ENCODE assay signal across 14 cellular contexts in the genomic region with DNA sequence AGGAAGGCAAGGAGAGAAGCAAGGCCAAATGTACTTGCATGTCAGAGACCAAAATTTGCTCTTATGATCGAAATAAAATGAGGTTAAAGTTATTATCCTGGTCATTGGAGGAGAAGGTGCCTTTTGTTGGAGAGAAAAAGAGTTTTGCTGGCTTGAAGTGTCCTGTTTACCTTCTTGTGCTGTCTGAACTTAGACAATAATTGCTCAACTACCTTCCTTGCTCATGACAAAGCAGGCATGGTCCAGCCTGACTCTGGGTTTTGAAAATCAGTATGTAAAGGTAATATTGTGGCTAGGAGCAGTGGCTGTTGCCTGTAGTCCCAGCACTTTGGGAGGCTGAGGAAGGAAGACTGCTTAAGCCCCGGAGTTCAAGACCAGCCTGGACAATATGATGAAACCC.
DNase-seq lines count a peak whose midpoint lies in the region; ATAC-seq and TF ChIP-seq lines count a peak whose summit lies in the region.
"Had no signal": no experiment of that assay in that cellular context is flagged by ENCODE, and none has a peak within 500 bp of the region (broad histone marks: within the 10 kb centered on the region; RNA-seq: fewer than 3 reads in every experiment).

No MANE protein-coding gene starts in this region.

- H3K4me1 ChIP-seq in IMR-90 (ENCODE audit: control insufficient read depth, insufficient read depth, low read length) (peaks cover 20% of the 10 kb centered on the region), liver (ENCODE audit: control insufficient read depth in 4 of 4, insufficient read depth in 4 of 4, low read length in 3 of 4) (peaks cover 3 to 31% (median 27%) of the 10 kb centered on the region in 4 donors)

- no peak overlapping the region for H4K5ac ChIP-seq in IMR-90 (ENCODE audit: low read depth, low read length)

- DNase-seq in IMR-90 (no peak), amniotic epithelial cell (ENCODE audit: low read depth) (peak; percentile 35), progenitor cell of endocrine pancreas (ENCODE audit: low spot score, unreplicated experiment) (no peak), NCI-H2029 (lab: John Stamatoyannopoulos, UW) (no peak)
- no peak for DNase-seq in CD4-positive, alpha-beta T cell
- DNase-seq: ACHN; BE2C; C1 segment of cervical spinal cord; Caco-2; CD4-positive, CD25-positive, alpha-beta regulatory T cell; GM23248; HCEC 1CT had no signal

- intact Hi-C loops in IMR-90 (cut with micrococcal nuclease) = no loop called here
- intact Hi-C loops in CD4-positive, alpha-beta T cell (cut with DNase I, micrococcal nuclease) = no loop called here

- TF ChIP-seq RAD21 in IMR-90 (IDR thresholded peaks at IDR 0.05; ENCODE audit: low read length) = no peak
- no peak for TF ChIP-seq RAD21 in liver (IDR thresholded peaks at IDR 0.05)

- peaks cover 60% of the 10 kb centered on the region for H3K4me1 Mint-ChIP-seq in progenitor cell of endocrine pancreas (ENCODE audit: low read depth)
- H3K4me1 Mint-ChIP-seq in CD4-positive, alpha-beta T cell (ENCODE audit: low read depth) = no peaks in the 10 kb centered on the region
- H3K4me1 Mint-ChIP-seq: CD4-positive, CD25-positive, alpha-beta regulatory T cell had no signal

- H3K23ac ChIP-seq in IMR-90 (ENCODE audit: low read depth, low read length) = peak overlapping the region; percentile 23; the same call in 1 of the 2 replicates

- ATAC-seq in IMR-90 (ENCODE audit: low read depth) (no peak), HG03196 (IDR thresholded peaks at IDR 0.05; ENCODE audit: unreplicated experiment) (no peak)
- no peak for ATAC-seq in CD4-positive, alpha-beta T cell (ENCODE audit: poor library complexity)

- H3K56ac ChIP-seq in IMR-90 (ENCODE audit: extremely low read depth, insufficient read depth, low read length) = no peak overlapping the region

- no peak overlapping the region for H2AFZ ChIP-seq in IMR-90 (replicated peaks; ENCODE audit: low read length, poor library complexity)
- H2AFZ ChIP-seq: GM23248 had no signal

- H3K27ac ChIP-seq in IMR-90 (ENCODE audit: insufficient read depth, low read length) (peak overlapping the region; percentile 54; the same call in 1 of the 2 replicates), liver (ENCODE audit: low read depth in 1 of 2, low read length in 2 of 2) (no peak overlapping the region)
- H3K27ac ChIP-seq in CD4-positive, alpha-beta T cell (ENCODE audit: low read depth, low read length) = no peak overlapping the region
- H3K27ac ChIP-seq: GM23248 had no signal

- no peak overlapping the region for H3K4me2 ChIP-seq in IMR-90 (ENCODE audit: low read depth, low read length)

- peaks cover 40 to 83% of the 10 kb centered on the region in 2 experiments for H3K79me1 ChIP-seq in IMR-90 (ENCODE audit: low read depth in 1 of 2, low read length in 2 of 2)

- H4K91ac ChIP-seq in IMR-90 (ENCODE audit: insufficient read depth, low read depth, low read length) = no peak overlapping the region

- peaks cover 26% of the 10 kb centered on the region for H3K9me1 ChIP-seq in IMR-90 (ENCODE audit: insufficient read depth, low read length)

- no peaks in the 10 kb centered on the region for H3K27me3 ChIP-seq in IMR-90 (ENCODE audit: control insufficient read depth, insufficient read depth, low read length)
- no peaks in the 10 kb centered on the region for H3K27me3 ChIP-seq in liver (ENCODE audit: control insufficient read depth in 4 of 4, insufficient read depth in 4 of 4, low read length in 3 of 4)
- no peaks in the 10 kb centered on the region for H3K27me3 ChIP-seq in CD4-positive, alpha-beta T cell (ENCODE audit: control insufficient read depth, insufficient read depth, low read length)
- H3K27me3 ChIP-seq: BE2C had no signal

- H3K4me3 ChIP-seq in IMR-90 (ENCODE audit: insufficient read depth, low read depth, low read length) = no peak overlapping the region
- no peak overlapping the region for H3K4me3 ChIP-seq in liver (ENCODE audit: low read depth in 1 of 3, low read length in 3 of 3)
- H3K4me3 ChIP-seq: GM23248 had no signal

- H2AK5ac ChIP-seq in IMR-90 (ENCODE audit: low read depth, low read length) = no peak overlapping the region

- dilution Hi-C loops in IMR-90 (cut with HindIII; ENCODE audit: low sequenced_read_pairs, unreplicated experiment) = no loop called here

- no peaks in the 10 kb centered on the region for H3K9me3 Mint-ChIP-seq in progenitor cell of endocrine pancreas (ENCODE audit: low read depth)
- H3K9me3 Mint-ChIP-seq in CD4-positive, alpha-beta T cell = no peaks in the 10 kb centered on the region

- peak overlapping the region; percentile 16 for H2BK5ac ChIP-seq in IMR-90 (ENCODE audit: low read depth, low read length, poor library complexity, severe bottlenecking)

- in situ Hi-C loops in IMR-90 (cut with MboI; ENCODE audit: low sequenced_read_pairs) = no loop called here

- H3K4me3 Mint-ChIP-seq in progenitor cell of endocrine pancreas (ENCODE audit: low read depth) = no peak overlapping the region
- no peak overlapping the region for H3K4me3 Mint-ChIP-seq in CD4-positive, alpha-beta T cell
- H3K4me3 Mint-ChIP-seq: CD4-positive, CD25-positive, alpha-beta regulatory T cell had no signal

- no peaks in the 10 kb centered on the region for H3K9me3 ChIP-seq in IMR-90 (ENCODE audit: control insufficient read depth, insufficient read depth, low read length)
- no peaks in the 10 kb centered on the region for H3K9me3 ChIP-seq in liver (ENCODE audit: control insufficient read depth in 4 of 4, low read length in 3 of 4)
- H3K9me3 ChIP-seq in CD4-positive, alpha-beta T cell (ENCODE audit: control insufficient read depth, low read length) = no peaks in the 10 kb centered on the region
- H3K9me3 ChIP-seq: BE2C, Caco-2 had no signal

- TF ChIP-seq CTCF in IMR-90 (conservative IDR thresholded peaks at IDR 0.05; ENCODE audit: low read depth, low read length) (no peak), liver (IDR thresholded peaks at IDR 0.05; ENCODE audit: low read depth, low read length, missing input control) (no peak), progenitor cell of endocrine pancreas (IDR thresholded peaks at IDR 0.05; ENCODE audit: unreplicated experiment) (no peak)
- no peak for TF ChIP-seq CTCF in CD4-positive, alpha-beta T cell (IDR thresholded peaks at IDR 0.05)

- CTCF ChIA-PET in IMR-90 (lab: Yijun Ruan, JAX) = no interaction called here
- CTCF ChIA-PET in CD4-positive, alpha-beta T cell (lab: Charles Lee) = no interaction called here

- H2AK9ac ChIP-seq in IMR-90 (replicated peaks; ENCODE audit: low read depth, low read length, poor library complexity) = no peak overlapping the region

- no peak overlapping the region for H3K14ac ChIP-seq in IMR-90 (replicated peaks; ENCODE audit: low read depth, low read length)

- POLR2A ChIA-PET in IMR-90 (lab: Charles Lee; ENCODE audit: unreplicated experiment) = no interaction called here
- POLR2A ChIA-PET in CD4-positive, alpha-beta T cell (lab: Charles Lee) = no interaction called here

- no peak overlapping the region for H2BK20ac ChIP-seq in IMR-90 (ENCODE audit: low read depth, low read length)

- peak overlapping the region in 1 of 2 experiments; percentile 26; a peak in 1 of 4 replicates for H4K8ac ChIP-seq in IMR-90 (ENCODE audit: low read depth in 2 of 2, low read length in 2 of 2)

- H3K36me3 ChIP-seq in IMR-90 (ENCODE audit: control insufficient read depth, insufficient read depth, low read length) = peaks cover 38% of the 10 kb centered on the region
- no peaks in the 10 kb centered on the region for H3K36me3 ChIP-seq in liver (ENCODE audit: control insufficient read depth in 4 of 4, insufficient read depth in 3 of 4, low read depth in 1 of 4, low read length in 3 of 4)
- H3K36me3 ChIP-seq: BE2C had no signal

- H3K4ac ChIP-seq in IMR-90 (ENCODE audit: low read depth, low read length) = 0 out of 2 replicates have a peak overlapping the region, but pooled peaks have one; percentile 26

- H2BK15ac ChIP-seq in IMR-90 (ENCODE audit: low read depth, low read length) = no peak overlapping the region

- H4K20me1 ChIP-seq in IMR-90 (ENCODE audit: insufficient read depth, low read length) = peaks cover 73% of the 10 kb centered on the region

- H2BK120ac ChIP-seq in IMR-90 (ENCODE audit: low read depth, low read length) = no peak overlapping the region

- H3K9ac ChIP-seq in IMR-90 (ENCODE audit: low read depth, low read length) (no peak overlapping the region), liver (ENCODE audit: low read depth in 1 of 2, low read length in 2 of 2) (no peak overlapping the region)
- H3K9ac ChIP-seq: GM23248 had no signal

- H3K36me3 Mint-ChIP-seq in progenitor cell of endocrine pancreas (ENCODE audit: insufficient read depth) = peaks cover 34% of the 10 kb centered on the region
- H3K36me3 Mint-ChIP-seq in CD4-positive, alpha-beta T cell (ENCODE audit: low read depth) = no peaks in the 10 kb centered on the region
- H3K36me3 Mint-ChIP-seq: CD4-positive, CD25-positive, alpha-beta regulatory T cell had no signal

- H3K18ac ChIP-seq in IMR-90 (ENCODE audit: low read depth, low read length) = no peak overlapping the region

- no TSS peak for BruUV-seq in IMR-90 (replicated peaks; lab: Mats Ljungman, UMichigan)

- H3K27me3 Mint-ChIP-seq in progenitor cell of endocrine pancreas = no peaks in the 10 kb centered on the region
- H3K27me3 Mint-ChIP-seq in CD4-positive, alpha-beta T cell = peaks cover 5% of the 10 kb centered on the region
- H3K27me3 Mint-ChIP-seq: CD4-positive, CD25-positive, alpha-beta regulatory T cell had no signal

- WGBS in IMR-90 (ENCODE audit: extremely low coverage in 2 of 2, insufficient read length in 1 of 2), 2 experiments = no CpG with 5 or more reads among the region's 2 CpGs
- 77% methylated on average over 2 of the region's 2 CpGs for WGBS in liver

- no peak for TF ChIP-seq POLR2A in IMR-90 (IDR thresholded peaks at IDR 0.05; ENCODE audit: low read depth, low read length)

- peak overlapping the region; percentile 51 for H3K27ac Mint-ChIP-seq in progenitor cell of endocrine pancreas
- H3K27ac Mint-ChIP-seq in CD4-positive, alpha-beta T cell = no peak overlapping the region
- H3K27ac Mint-ChIP-seq: CD4-positive, CD25-positive, alpha-beta regulatory T cell had no signal

TF ChIP-seq in IMR-90, 13 proteins besides CTCF, POLR2A, EP300 and RAD21 (continues in another document):
- no peak for TF ChIP-seq FOS (IDR thresholded peaks at IDR 0.05; ENCODE audit: low read depth, low read length)

TF ChIP-seq in liver, 16 proteins besides CTCF, POLR2A, EP300 and RAD21:
- TF ChIP-seq HNF4A (conservative IDR thresholded peaks at IDR 0.05) = peak in 1 of 2 donors; percentile 23
- no peak for TF ChIP-seq YY1 (IDR thresholded peaks at IDR 0.05)
- peak; percentile 33 for TF ChIP-seq FOXA2 (IDR thresholded peaks at IDR 0.05)
